In the genomic region with DNA sequence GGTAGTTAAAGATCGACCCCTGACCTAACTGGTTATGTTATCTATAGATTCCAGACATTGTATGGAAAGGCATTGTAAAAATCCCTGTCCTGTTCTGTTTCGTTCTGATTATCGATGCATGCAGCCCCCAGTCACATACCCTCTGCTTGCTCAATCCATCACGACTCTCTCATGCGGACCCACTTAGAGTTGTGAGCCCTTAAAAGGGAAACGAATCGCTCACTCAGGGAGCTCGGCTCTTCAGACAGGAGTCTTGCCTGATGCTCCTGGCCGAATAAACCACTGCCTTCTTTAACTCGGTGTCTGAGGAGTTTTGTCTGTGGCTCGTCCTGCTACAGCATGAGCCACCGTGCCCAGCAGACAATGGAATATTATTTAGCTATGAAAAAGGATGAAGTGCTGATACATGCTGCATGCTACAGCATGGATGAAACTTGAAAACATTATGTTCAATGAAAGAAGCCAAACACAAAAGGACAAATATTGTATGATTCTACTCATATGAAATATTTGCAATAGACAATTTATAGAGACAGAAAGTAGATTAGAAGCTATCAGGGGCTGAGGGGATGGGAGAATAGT, we compare ENCODE assay signal across 9 cellular contexts. TPM values are rescaled to one million over a fixed set of nuclear protein-coding genes. Genes with fewer than 3 reads are reported as not detected.
DNase-seq lines count a peak whose midpoint lies in the region; ATAC-seq, FAIRE-seq and TF ChIP-seq lines count a peak whose summit lies in the region.
"Had no signal": no experiment of that assay in that cellular context is flagged by ENCODE, and none has a peak within 500 bp of the region (broad histone marks: within the 10 kb centered on the region; RNA-seq: fewer than 3 reads in every experiment).

No MANE protein-coding gene starts in this region.

- H4K20me1 ChIP-seq in GM12878 (ENCODE audit: control insufficient read depth, insufficient read depth): no peaks in the 10 kb centered on the region
- H4K20me1 ChIP-seq in neural cell (ENCODE audit: insufficient read depth): no peaks in the 10 kb centered on the region

- intact Hi-C loops in CD14-positive monocyte (cut with micrococcal nuclease) (loop anchor here (2.0 kb wide), 3 partner anchors 17 to 53 kb away; no protein-coding TSS in a partner anchor), GM12878 (cut with micrococcal nuclease; ENCODE audit: unreplicated experiment) (loop anchor here (1.0 kb wide), 2 partner anchors 25 to 54 kb away; no protein-coding TSS in a partner anchor)

- H3K9me3 ChIP-seq in HUES48 (ENCODE audit: control insufficient read depth, insufficient read depth, low read length) (no peaks in the 10 kb centered on the region), GM12878 (replicated peaks; ENCODE audit: control insufficient read depth, insufficient read depth, low read length) (no peaks in the 10 kb centered on the region; the same call in 2 of the 3 replicates), neural cell (ENCODE audit: low read length) (no peaks in the 10 kb centered on the region)
- H3K9me3 ChIP-seq: Peyer's patch had no signal

- POLR2A ChIA-PET in GM12878 (lab: Charles Lee): interaction anchor here (0.7 to 3.4 kb wide), 17 partner anchors 9 to 102 kb away, joined by 3 to 21 read pairs (median 4); partner anchors contain the start of genes LGALS1 and LGALS2

- H3K4me1 ChIP-seq in HUES48 (ENCODE audit: control insufficient read depth, insufficient read depth, low read length): no peaks in the 10 kb centered on the region
- peaks cover 31% of the 10 kb centered on the region for H3K4me1 ChIP-seq in GM12878 (ENCODE audit: control insufficient read depth, insufficient read depth, low read length)

- H3K9me3 Mint-ChIP-seq in CD14-positive monocyte: peaks cover 0 to 2% (median 0%) of the 10 kb centered on the region in 7 donors

- no peak for TF ChIP-seq CTCF in CD14-positive monocyte (IDR thresholded peaks at IDR 0.05)
- no peak for TF ChIP-seq CTCF in GM12878 (IDR thresholded peaks at IDR 0.05 in 2 of 3, conservative IDR thresholded peaks at IDR 0.05 in 1 of 3; ENCODE audit: control insufficient read depth in 2 of 3, extremely low read depth in 1 of 3, insufficient read depth in 1 of 3, low read depth in 3 of 3, low read length in 3 of 3)
- TF ChIP-seq CTCF in neural cell (IDR thresholded peaks at IDR 0.05; ENCODE audit: poor library complexity, severe bottlenecking): no peak

- ATAC-seq in GM12878 (no peak), HG03469 (IDR thresholded peaks at IDR 0.05; ENCODE audit: unreplicated experiment) (no peak)

- no peaks in the 10 kb centered on the region for H3K9me2 ChIP-seq in neural cell (ENCODE audit: insufficient read depth, low read length)

- TF ChIP-seq EP300 in GM12878 (IDR thresholded peaks at IDR 0.05; ENCODE audit: borderline replicate concordance in 1 of 2, control insufficient read depth in 1 of 2, low read depth in 2 of 2, low read length in 2 of 2): no peak
- TF ChIP-seq EP300 in neural cell (conservative IDR thresholded peaks at IDR 0.05; ENCODE audit: poor library complexity, severe bottlenecking): no peak

- H3K27me3 ChIP-seq in HUES48 (ENCODE audit: control insufficient read depth, insufficient read depth, low read length) (no peaks in the 10 kb centered on the region), GM12878 (replicated peaks in 1 of 2; ENCODE audit: control insufficient read depth in 2 of 2, insufficient read depth in 2 of 2, low read length in 1 of 2) (0 out of 4 replicates have a peak, but pooled peaks cover 0 to 1% of the 10 kb centered on the region in 2 experiments), neural cell (ENCODE audit: insufficient read depth, low read depth, low read length) (no peaks in the 10 kb centered on the region)
- H3K27me3 ChIP-seq: Peyer's patch had no signal

- no peak for FAIRE-seq in GM12878 (lab: Jason Lieb, UNC)

- RAD21 ChIA-PET in GM12878 (lab: Charles Lee; ENCODE audit: unreplicated experiment): interaction anchor here (0.6 to 5.4 kb wide), 22 partner anchors 10 to 614 kb away, joined by 3 to 183 read pairs (median 5); partner anchors contain the start of genes GCAT, GGA1 and LGALS2

- peak overlapping the region; percentile 64 for H2AFZ ChIP-seq in GM12878 (ENCODE audit: control insufficient read depth, low read depth, low read length)
- no peak overlapping the region for H2AFZ ChIP-seq in neural cell (ENCODE audit: low read depth, low read length)

- H3K4me3 ChIP-seq in HUES48 (ENCODE audit: low read depth, low read length): peak overlapping the region; percentile 18; the same call in 1 of the 2 replicates
- H3K4me3 ChIP-seq in GM12878: peak overlapping the region; percentile 6; the same call in 1 of the 2 replicates
- H3K4me3 ChIP-seq in neural cell (ENCODE audit: low read length): peak overlapping the region; percentile 54
- H3K4me3 ChIP-seq: Peyer's patch had no signal

- no peaks in the 10 kb centered on the region for H3F3A ChIP-seq in neural cell (ENCODE audit: insufficient read depth, low read length, poor library complexity, severe bottlenecking)

- DNase-seq in CD14-positive monocyte (ENCODE audit: low spot score): no peak
- DNase-seq in GM12878 (ENCODE audit: low read depth, low spot score): no peak
- DNase-seq in kidney tubule cell (ENCODE audit: low spot score): no peak
- DNase-seq in stimulated activated naive CD4-positive, alpha-beta T cell (lab: John Stamatoyannopoulos, UW): no peak
- DNase-seq in D341Med (ENCODE audit: low spot score): no peak

- no peaks in the 10 kb centered on the region for H3K79me2 ChIP-seq in GM12878 (ENCODE audit: control insufficient read depth, insufficient read depth, low read length)
- no peaks in the 10 kb centered on the region for H3K79me2 ChIP-seq in neural cell (replicated peaks; ENCODE audit: insufficient read depth, low read length)

- TF ChIP-seq RAD21 in GM12878 (IDR thresholded peaks at IDR 0.05; ENCODE audit: insufficient read depth, low read depth, low read length) (no peak), neural cell (conservative IDR thresholded peaks at IDR 0.05) (no peak)

- WGBS in GM12878 (ENCODE audit: insufficient coverage, insufficient replicate concordance, low lambda C conversion rate, missing lambda C conversion rate): 80% methylated on average over 12 of the region's 12 CpGs

- TF ChIP-seq POLR2A in GM12878 (IDR thresholded peaks at IDR 0.05; ENCODE audit: low read depth, low read length): no peak

- SMC1A ChIA-PET in GM12878 (lab: Charles Lee; ENCODE audit: uncharacterized antibody, unreplicated experiment): interaction anchor here (0.5 to 6.7 kb wide), 27 partner anchors 8 to 342 kb away, joined by 3 to 216 read pairs (median 5); partner anchors contain the start of genes GGA1 and MFNG

- CTCF ChIA-PET in GM12878 (lab: Yijun Ruan, JAX): interaction anchor here (0.8 to 17.5 kb wide), 30 partner anchors 7 to 615 kb away, joined by 3 to 528 read pairs (median 4); partner anchors contain the start of genes GGA1, LGALS2, MFNG and PDXP

- H3K36me3 ChIP-seq in HUES48 (ENCODE audit: control insufficient read depth, insufficient read depth, low read length): no peaks in the 10 kb centered on the region
- H3K36me3 ChIP-seq in GM12878 (ENCODE audit: control insufficient read depth in 2 of 2, insufficient read depth in 2 of 2, low read length in 1 of 2): no peaks in the 10 kb centered on the region
- H3K36me3 ChIP-seq in neural cell (ENCODE audit: insufficient read depth, low read length): no peaks in the 10 kb centered on the region
- H3K36me3 ChIP-seq: Peyer's patch had no signal

- TSS peak; percentile 92 for BruUV-seq in GM12878 (replicated peaks; lab: Mats Ljungman, UMichigan)

- peaks cover 39% of the 10 kb centered on the region for H3K4me1 Mint-ChIP-seq in CD14-positive monocyte

- H3K27ac Mint-ChIP-seq in CD14-positive monocyte: peak overlapping the region; percentile 93 to 100 (median 99)

- H3K4me3 Mint-ChIP-seq in CD14-positive monocyte: peak overlapping the region in 1 of 2 donors; percentile 48

- peak overlapping the region; percentile 61 for H3K4me2 ChIP-seq in GM12878 (ENCODE audit: control insufficient read depth, insufficient read depth)
- H3K4me2 ChIP-seq in neural cell (ENCODE audit: low read length): no peak overlapping the region

- in situ Hi-C loops in GM12878 (cut with MboI): no loop called here

- H3K27ac ChIP-seq in HUES48 (ENCODE audit: low read depth, low read length) (no peak overlapping the region), GM12878 (ENCODE audit: control insufficient read depth, insufficient read depth) (peak overlapping the region; percentile 25; the same call in 1 of the 2 replicates), neural cell (ENCODE audit: low read length) (no peak overlapping the region)

- peaks cover 3 to 6% (median 5%) of the 10 kb centered on the region in 3 donors for H3K27me3 Mint-ChIP-seq in CD14-positive monocyte (ENCODE audit: low read depth in 3 of 3)

- H3K9ac ChIP-seq in HUES48 (ENCODE audit: low read depth, low read length) (no peak overlapping the region), GM12878 (ENCODE audit: control insufficient read depth, insufficient read depth, low read length) (peak overlapping the region; percentile 22; the same call in 1 of the 2 replicates), neural cell (ENCODE audit: low read length) (no peak overlapping the region)

- peaks cover 1 to 3% of the 10 kb centered on the region in 2 donors for H3K36me3 Mint-ChIP-seq in CD14-positive monocyte

RNA-seq across cellular contexts. Expression of gene LGALS2, which starts 12.0 kb away (rescaled TPM):
- polyA plus RNA-seq in CD14-positive monocyte (100 to 1,000 TPM; 654 to 878 TPM), GM12878 (2011; rRNA removed) (1.2 and 2.7 TPM in 2 replicates), GM12878 (2014; fragmentation: Illumina TruSeq; extraction: Trizol) (0.56 TPM in 1 of 2 replicates, not detected in the other), GM12878 (2014; fragmentation: Nextera tagmentation; extraction: Ambion mirVana) (1 to 10 TPM; 1.8 to 2.9 TPM), GM12878 (2014; rRNA removed) (0.77 and 1.9 TPM in 2 replicates), GM12878 (2016; fragmentation: Nextera tagmentation; extraction: Ambion mirVana) (under 1 TPM in 1 of 2 experiments, not detected in 1; 0.38 TPM), neural cell (not detected in 2 replicates)
- not detected in 2 replicates for total RNA-seq in GM12878 (2013; cell fraction: nucleolus; rRNA removed)
- total RNA-seq in GM12878 (2014; rRNA removed) (0.56 and 0.60 TPM in 2 replicates), GM12878 (2014; rRNA removed; fragmentation: Illumina TruSeq; extraction: Trizol) (0.58 and 0.69 TPM in 2 replicates), GM12878 (2021) (0.67 and 0.85 TPM in 2 replicates)
- polyA plus RNA-seq in GM12878 (2011; ENCODE audit: low read depth): not detected
- 1.7 TPM in 2 replicates for polyA plus RNA-seq in GM12878 (2011; cell fraction: cytosol; rRNA removed)
- polyA plus RNA-seq in GM12878 (2011; cell fraction: nucleus; rRNA removed): 0.41 and 0.51 TPM in 2 replicates
- polyA plus RNA-seq in GM12878 (2012): 0.24 and 0.43 TPM in 2 replicates
- polyA minus RNA-seq in GM12878 (2011; rRNA and poly(A)+ RNA removed): 0.46 and 0.95 TPM in 2 replicates
- not detected in 2 replicates for polyA minus RNA-seq in GM12878 (2011; cell fraction: cytosol; rRNA and poly(A)+ RNA removed)
- polyA minus RNA-seq in GM12878 (2011; cell fraction: nucleus; rRNA and poly(A)+ RNA removed): not detected in 2 replicates
- not detected in 2 replicates for polyA minus RNA-seq in neural cell

RNA-seq across cellular contexts. Expression of gene GGA1, which starts 16.7 kb away (rescaled TPM):
- 10 to 100 TPM; 19.8 to 24.8 TPM for polyA plus RNA-seq in CD14-positive monocyte
- total RNA-seq in GM12878 (2013; cell fraction: nucleolus; rRNA removed): 185 and 204 TPM in 2 replicates
- 43.1 and 53.4 TPM in 2 replicates for total RNA-seq in GM12878 (2014; rRNA removed)
- 29.1 and 30.4 TPM in 2 replicates for total RNA-seq in GM12878 (2014; rRNA removed; fragmentation: Illumina TruSeq; extraction: Trizol)
- 55.0 and 63.4 TPM in 2 replicates for total RNA-seq in GM12878 (2021)
- polyA plus RNA-seq in GM12878 (2011; ENCODE audit: low read depth): 20.6 TPM
- 38.7 and 43.7 TPM in 2 replicates for polyA plus RNA-seq in GM12878 (2011; rRNA removed)
- 29.0 and 49.3 TPM in 2 replicates for polyA plus RNA-seq in GM12878 (2011; cell fraction: cytosol; rRNA removed)
- polyA plus RNA-seq in GM12878 (2011; cell fraction: nucleus; rRNA removed): 214 and 255 TPM in 2 replicates
- 46.2 and 48.1 TPM in 2 replicates for polyA plus RNA-seq in GM12878 (2012)
- polyA plus RNA-seq in GM12878 (2014; fragmentation: Illumina TruSeq; extraction: Trizol): 23.4 and 31.6 TPM in 2 replicates
- 1 to 10 TPM; 1.4 to 4.8 TPM for polyA plus RNA-seq in GM12878 (2014; fragmentation: Nextera tagmentation; extraction: Ambion mirVana)
- polyA plus RNA-seq in GM12878 (2014; rRNA removed): 77.8 and 79.4 TPM in 2 replicates
- 10 to 100 TPM; 45.0 to 48.0 TPM for polyA plus RNA-seq in GM12878 (2016; fragmentation: Nextera tagmentation; extraction: Ambion mirVana)
- 30.1 and 54.2 TPM in 2 replicates for polyA minus RNA-seq in GM12878 (2011; rRNA and poly(A)+ RNA removed)
- 15.8 and 17.6 TPM in 2 replicates for polyA minus RNA-seq in GM12878 (2011; cell fraction: cytosol; rRNA and poly(A)+ RNA removed)
- 45.1 and 75.9 TPM in 2 replicates for polyA minus RNA-seq in GM12878 (2011; cell fraction: nucleus; rRNA and poly(A)+ RNA removed)
- 57.5 and 62.2 TPM in 2 replicates for polyA plus RNA-seq in neural cell
- 52.9 and 54.5 TPM in 2 replicates for polyA minus RNA-seq in neural cell

RNA-seq across cellular contexts. Expression of gene CDC42EP1, which starts 31.6 kb away (rescaled TPM):
- 1 to 10 TPM; 5.9 to 8.5 TPM for polyA plus RNA-seq in CD14-positive monocyte
- not detected in 2 replicates for total RNA-seq in GM12878 (2013; cell fraction: nucleolus; rRNA removed)
- total RNA-seq in GM12878 (2014; rRNA removed): not detected in 2 replicates
- total RNA-seq in GM12878 (2014; rRNA removed; fragmentation: Illumina TruSeq; extraction: Trizol): not detected in 2 replicates
- 0.19 and 0.33 TPM in 2 replicates for total RNA-seq in GM12878 (2021)
- polyA plus RNA-seq in GM12878 (2011; ENCODE audit: low read depth): not detected
- polyA plus RNA-seq in GM12878 (2011; rRNA removed): not detected in 2 replicates
- polyA plus RNA-seq in GM12878 (2011; cell fraction: cytosol; rRNA removed): not detected in 2 replicates
- 0.04 and 0.06 TPM in 2 replicates for polyA plus RNA-seq in GM12878 (2011; cell fraction: nucleus; rRNA removed)
- polyA plus RNA-seq in GM12878 (2012): not detected in 2 replicates
- not detected in 2 replicates for polyA plus RNA-seq in GM12878 (2014; fragmentation: Illumina TruSeq; extraction: Trizol)
- polyA plus RNA-seq in GM12878 (2014; fragmentation: Nextera tagmentation; extraction: Ambion mirVana): not detected
- 0.04 TPM in 1 of 2 replicates, not detected in the other for polyA plus RNA-seq in GM12878 (2014; rRNA removed)
- under 1 TPM in 1 of 2 experiments, not detected in 1; 0.09 TPM for polyA plus RNA-seq in GM12878 (2016; fragmentation: Nextera tagmentation; extraction: Ambion mirVana)
- not detected in 2 replicates for polyA minus RNA-seq in GM12878 (2011; rRNA and poly(A)+ RNA removed)
- 0.42 and 0.67 TPM in 2 replicates for polyA minus RNA-seq in GM12878 (2011; cell fraction: cytosol; rRNA and poly(A)+ RNA removed)
- 0.19 TPM in 1 of 2 replicates, not detected in the other for polyA minus RNA-seq in GM12878 (2011; cell fraction: nucleus; rRNA and poly(A)+ RNA removed)
- polyA plus RNA-seq in neural cell: 0.24 TPM in 1 of 2 replicates, not detected in the other
- not detected in 2 replicates for polyA minus RNA-seq in neural cell

RNA-seq across cellular contexts. Expression of gene SH3BP1, which starts 47.6 kb away (rescaled TPM):
- polyA plus RNA-seq in CD14-positive monocyte: 10 to 100 TPM; 20.0 TPM
- 73.5 and 76.3 TPM in 2 replicates for total RNA-seq in GM12878 (2013; cell fraction: nucleolus; rRNA removed)
- total RNA-seq in GM12878 (2014; rRNA removed): 34.0 and 37.5 TPM in 2 replicates
- 16.8 and 17.9 TPM in 2 replicates for total RNA-seq in GM12878 (2014; rRNA removed; fragmentation: Illumina TruSeq; extraction: Trizol)
- 67.0 and 70.5 TPM in 2 replicates for total RNA-seq in GM12878 (2021)
- polyA plus RNA-seq in GM12878 (2011; ENCODE audit: low read depth): 126 TPM
- 14.5 and 27.0 TPM in 2 replicates for polyA plus RNA-seq in GM12878 (2011; rRNA removed)
- polyA plus RNA-seq in GM12878 (2011; cell fraction: cytosol; rRNA removed): 37.4 and 46.9 TPM in 2 replicates
- polyA plus RNA-seq in GM12878 (2011; cell fraction: nucleus; rRNA removed): 135 and 140 TPM in 2 replicates
- polyA plus RNA-seq in GM12878 (2012): 56.7 and 111 TPM in 2 replicates
- 22.9 and 58.6 TPM in 2 replicates for polyA plus RNA-seq in GM12878 (2014; fragmentation: Illumina TruSeq; extraction: Trizol)
- polyA plus RNA-seq in GM12878 (2014; fragmentation: Nextera tagmentation; extraction: Ambion mirVana): 1 to 10 TPM in 1 of 2 experiments, under 1 TPM in 1; 0.29 to 1.1 TPM
- polyA plus RNA-seq in GM12878 (2014; rRNA removed): 31.7 and 43.3 TPM in 2 replicates
- polyA plus RNA-seq in GM12878 (2016; fragmentation: Nextera tagmentation; extraction: Ambion mirVana): 1 to 10 TPM; 4.8 to 9.9 TPM
- polyA minus RNA-seq in GM12878 (2011; rRNA and poly(A)+ RNA removed): 39.4 and 47.3 TPM in 2 replicates
- 11.4 and 39.4 TPM in 2 replicates for polyA minus RNA-seq in GM12878 (2011; cell fraction: cytosol; rRNA and poly(A)+ RNA removed)
- 33.5 and 50.5 TPM in 2 replicates for polyA minus RNA-seq in GM12878 (2011; cell fraction: nucleus; rRNA and poly(A)+ RNA removed)
- polyA plus RNA-seq in neural cell: 0.63 TPM in 1 of 2 replicates, not detected in the other
- 0.69 and 0.73 TPM in 2 replicates for polyA minus RNA-seq in neural cell

Comparison
In these comparisons a context has a peak if more than half of its experiments do, and no peak if none do; other contexts are left out.
1. RNA of gene LGALS2, which starts 12.0 kb away (polyA plus RNA-seq): 654 to 878 TPM in CD14-positive monocyte; 0.24 to 2.9 TPM in GM12878 and not detected in neural cell; every median in the first group is over 100 times any median in the second.
2. Peak in every context shown above with its lines, with median percentiles within 50 percentile points of each other: H3K4me3 ChIP-seq.